ENCODE assay signal across 8 cellular contexts in genomic region chr16:85227262-85227923, GRCh38.
DNase-seq lines count a peak whose midpoint lies in the region; ATAC-seq lines count a peak whose summit lies in the region.

No MANE protein-coding gene starts in this region.

- no peak overlapping the region for H3K27ac ChIP-seq in substantia nigra (ENCODE audit: low read depth, low read length, poor library complexity, severe bottlenecking)

- H3K27me3 ChIP-seq in adipocyte (replicated peaks; ENCODE audit: control insufficient read depth, insufficient read depth, low read length), result no peaks in the 10 kb centered on the region

- ATAC-seq in GM19438 (IDR thresholded peaks at IDR 0.05; ENCODE audit: low read depth, unreplicated experiment), result peak; percentile 78
- peak; percentile 67 for ATAC-seq in HG03139 (IDR thresholded peaks at IDR 0.05; ENCODE audit: unreplicated experiment)

- H3K4me3 ChIP-seq in adipocyte (ENCODE audit: low read length), result no peak overlapping the region

- H3K9ac ChIP-seq in adipocyte (ENCODE audit: low read length), result peak overlapping the region; percentile 61

- DNase-seq in DMS53 (lab: John Stamatoyannopoulos, UW) (peak; percentile 71), adipocyte (ENCODE audit: low read depth) (peak; percentile 65), substantia nigra (lab: John Stamatoyannopoulos, UW) (no peak), RPMI8226 (no peak), NCI-H526 (lab: John Stamatoyannopoulos, UW) (no peak)
- DNase-seq in activated CD4-positive, alpha-beta T cell treated with anti-CD3 and anti-CD28 coated beads, Interleukin-2, amount 50 U/mL, for 4 hours, result no peak

- H3K4me1 ChIP-seq in adipocyte (ENCODE audit: control insufficient read depth, insufficient read depth, low read length), result peaks cover 32% of the 10 kb centered on the region

- no peaks in the 10 kb centered on the region for H3K36me3 ChIP-seq in adipocyte (ENCODE audit: control insufficient read depth, insufficient read depth, low read length, severe bottlenecking)

- no peaks in the 10 kb centered on the region for H3K9me3 ChIP-seq in adipocyte (ENCODE audit: control insufficient read depth, low read length)

Comparison
In these comparisons a context has a peak if more than half of its experiments do, and no peak if none do; other contexts are left out.
1. DNase-seq: peak in DMS53 (single experiment) and adipocyte (single experiment); none in substantia nigra (0 of 49), activated CD4-positive, alpha-beta T cell treated with anti-CD3 and anti-CD28 coated beads, Interleukin-2, amount 50 U/mL, for 4 hours (0 of 2), RPMI8226 (single experiment) and NCI-H526 (0 of 2).